Comparison of ENCODE assay signal across 1 cellular context in the genomic region with DNA sequence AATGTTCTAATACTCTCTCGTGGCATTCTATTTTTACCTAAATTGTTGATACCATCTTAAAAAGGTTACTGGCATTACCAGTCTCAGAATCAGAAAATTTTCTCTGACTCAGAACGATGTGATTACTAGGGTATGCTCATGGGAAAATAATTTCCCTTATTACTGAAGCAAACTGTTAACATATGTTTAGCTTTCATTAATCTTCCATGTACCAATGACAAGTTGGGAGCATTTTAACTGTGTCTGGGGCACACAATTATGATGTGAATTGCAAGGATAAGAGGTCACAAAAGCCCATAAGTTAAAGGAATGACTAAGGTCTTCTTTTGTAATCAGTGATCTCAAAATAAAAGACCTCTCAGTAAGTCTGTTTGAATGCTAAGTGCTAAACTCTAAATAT.
TF ChIP-seq lines count a peak whose summit lies in the region.

No MANE protein-coding gene starts in this region.

TF ChIP-seq in GM23338, 12 proteins besides CTCF, POLR2A, EP300 and RAD21 (continued from another document):
- TF ChIP-seq, protein P1, sequence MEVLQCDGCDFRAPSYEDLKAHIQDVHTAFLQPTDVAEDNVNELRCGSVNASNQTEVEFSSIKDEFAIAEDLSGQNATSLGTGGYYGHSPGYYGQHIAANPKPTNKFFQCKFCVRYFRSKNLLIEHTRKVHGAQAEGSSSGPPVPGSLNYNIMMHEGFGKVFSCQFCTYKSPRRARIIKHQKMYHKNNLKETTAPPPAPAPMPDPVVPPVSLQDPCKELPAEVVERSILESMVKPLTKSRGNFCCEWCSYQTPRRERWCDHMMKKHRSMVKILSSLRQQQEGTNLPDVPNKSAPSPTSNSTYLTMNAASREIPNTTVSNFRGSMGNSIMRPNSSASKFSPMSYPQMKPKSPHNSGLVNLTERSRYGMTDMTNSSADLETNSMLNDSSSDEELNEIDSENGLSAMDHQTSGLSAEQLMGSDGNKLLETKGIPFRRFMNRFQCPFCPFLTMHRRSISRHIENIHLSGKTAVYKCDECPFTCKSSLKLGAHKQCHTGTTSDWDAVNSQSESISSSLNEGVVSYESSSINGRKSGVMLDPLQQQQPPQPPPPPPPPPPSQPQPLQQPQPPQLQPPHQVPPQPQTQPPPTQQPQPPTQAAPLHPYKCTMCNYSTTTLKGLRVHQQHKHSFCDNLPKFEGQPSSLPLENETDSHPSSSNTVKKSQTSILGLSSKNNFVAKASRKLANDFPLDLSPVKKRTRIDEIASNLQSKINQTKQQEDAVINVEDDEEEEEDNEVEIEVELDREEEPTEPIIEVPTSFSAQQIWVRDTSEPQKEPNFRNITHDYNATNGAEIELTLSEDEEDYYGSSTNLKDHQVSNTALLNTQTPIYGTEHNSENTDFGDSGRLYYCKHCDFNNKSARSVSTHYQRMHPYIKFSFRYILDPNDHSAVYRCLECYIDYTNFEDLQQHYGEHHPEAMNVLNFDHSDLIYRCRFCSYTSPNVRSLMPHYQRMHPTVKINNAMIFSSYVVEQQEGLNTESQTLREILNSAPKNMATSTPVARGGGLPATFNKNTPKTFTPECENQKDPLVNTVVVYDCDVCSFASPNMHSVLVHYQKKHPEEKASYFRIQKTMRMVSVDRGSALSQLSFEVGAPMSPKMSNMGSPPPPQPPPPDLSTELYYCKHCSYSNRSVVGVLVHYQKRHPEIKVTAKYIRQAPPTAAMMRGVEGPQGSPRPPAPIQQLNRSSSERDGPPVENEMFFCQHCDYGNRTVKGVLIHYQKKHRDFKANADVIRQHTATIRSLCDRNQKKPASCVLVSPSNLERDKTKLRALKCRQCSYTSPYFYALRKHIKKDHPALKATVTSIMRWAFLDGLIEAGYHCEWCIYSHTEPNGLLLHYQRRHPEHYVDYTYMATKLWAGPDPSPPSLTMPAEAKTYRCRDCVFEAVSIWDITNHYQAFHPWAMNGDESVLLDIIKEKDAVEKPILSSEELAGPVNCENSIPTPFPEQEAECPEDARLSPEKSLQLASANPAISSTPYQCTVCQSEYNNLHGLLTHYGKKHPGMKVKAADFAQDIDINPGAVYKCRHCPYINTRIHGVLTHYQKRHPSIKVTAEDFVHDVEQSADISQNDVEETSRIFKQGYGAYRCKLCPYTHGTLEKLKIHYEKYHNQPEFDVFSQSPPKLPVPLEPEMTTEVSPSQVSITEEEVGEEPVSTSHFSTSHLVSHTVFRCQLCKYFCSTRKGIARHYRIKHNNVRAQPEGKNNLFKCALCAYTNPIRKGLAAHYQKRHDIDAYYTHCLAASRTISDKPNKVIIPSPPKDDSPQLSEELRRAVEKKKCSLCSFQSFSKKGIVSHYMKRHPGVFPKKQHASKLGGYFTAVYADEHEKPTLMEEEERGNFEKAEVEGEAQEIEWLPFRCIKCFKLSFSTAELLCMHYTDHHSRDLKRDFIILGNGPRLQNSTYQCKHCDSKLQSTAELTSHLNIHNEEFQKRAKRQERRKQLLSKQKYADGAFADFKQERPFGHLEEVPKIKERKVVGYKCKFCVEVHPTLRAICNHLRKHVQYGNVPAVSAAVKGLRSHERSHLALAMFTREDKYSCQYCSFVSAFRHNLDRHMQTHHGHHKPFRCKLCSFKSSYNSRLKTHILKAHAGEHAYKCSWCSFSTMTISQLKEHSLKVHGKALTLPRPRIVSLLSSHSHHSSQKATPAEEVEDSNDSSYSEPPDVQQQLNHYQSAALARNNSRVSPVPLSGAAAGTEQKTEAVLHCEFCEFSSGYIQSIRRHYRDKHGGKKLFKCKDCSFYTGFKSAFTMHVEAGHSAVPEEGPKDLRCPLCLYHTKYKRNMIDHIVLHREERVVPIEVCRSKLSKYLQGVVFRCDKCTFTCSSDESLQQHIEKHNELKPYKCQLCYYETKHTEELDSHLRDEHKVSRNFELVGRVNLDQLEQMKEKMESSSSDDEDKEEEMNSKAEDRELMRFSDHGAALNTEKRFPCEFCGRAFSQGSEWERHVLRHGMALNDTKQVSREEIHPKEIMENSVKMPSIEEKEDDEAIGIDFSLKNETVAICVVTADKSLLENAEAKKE (CRISPR knock-in tag; IDR thresholded peaks at IDR 0.05), result no peak
- TF ChIP-seq JUNB (IDR thresholded peaks at IDR 0.05; ENCODE audit: unreplicated experiment) (no peak), POLR2AphosphoS5 (IDR thresholded peaks at IDR 0.05; ENCODE audit: low read depth) (no peak), ZNF331 (CRISPR knock-in tag; IDR thresholded peaks at IDR 0.05; ENCODE audit: low read depth) (no peak), NANOG (IDR thresholded peaks at IDR 0.05; ENCODE audit: borderline replicate concordance) (no peak; the same call in 1 of the 2 replicates), STAT1 (IDR thresholded peaks at IDR 0.05; ENCODE audit: unreplicated experiment) (no peak), CREB1 (CRISPR knock-in tag; IDR thresholded peaks at IDR 0.05; ENCODE audit: low read depth) (no peak), ZNF114 (CRISPR knock-in tag; IDR thresholded peaks at IDR 0.05) (no peak), EZH2phosphoT487 (IDR thresholded peaks at IDR 0.05; ENCODE audit: unreplicated experiment) (no peak)
- TF ChIP-seq, protein P2, sequence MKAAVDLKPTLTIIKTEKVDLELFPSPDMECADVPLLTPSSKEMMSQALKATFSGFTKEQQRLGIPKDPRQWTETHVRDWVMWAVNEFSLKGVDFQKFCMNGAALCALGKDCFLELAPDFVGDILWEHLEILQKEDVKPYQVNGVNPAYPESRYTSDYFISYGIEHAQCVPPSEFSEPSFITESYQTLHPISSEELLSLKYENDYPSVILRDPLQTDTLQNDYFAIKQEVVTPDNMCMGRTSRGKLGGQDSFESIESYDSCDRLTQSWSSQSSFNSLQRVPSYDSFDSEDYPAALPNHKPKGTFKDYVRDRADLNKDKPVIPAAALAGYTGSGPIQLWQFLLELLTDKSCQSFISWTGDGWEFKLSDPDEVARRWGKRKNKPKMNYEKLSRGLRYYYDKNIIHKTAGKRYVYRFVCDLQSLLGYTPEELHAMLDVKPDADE (IDR thresholded peaks at IDR 0.05), result no peak
- TF ChIP-seq, protein P3, sequence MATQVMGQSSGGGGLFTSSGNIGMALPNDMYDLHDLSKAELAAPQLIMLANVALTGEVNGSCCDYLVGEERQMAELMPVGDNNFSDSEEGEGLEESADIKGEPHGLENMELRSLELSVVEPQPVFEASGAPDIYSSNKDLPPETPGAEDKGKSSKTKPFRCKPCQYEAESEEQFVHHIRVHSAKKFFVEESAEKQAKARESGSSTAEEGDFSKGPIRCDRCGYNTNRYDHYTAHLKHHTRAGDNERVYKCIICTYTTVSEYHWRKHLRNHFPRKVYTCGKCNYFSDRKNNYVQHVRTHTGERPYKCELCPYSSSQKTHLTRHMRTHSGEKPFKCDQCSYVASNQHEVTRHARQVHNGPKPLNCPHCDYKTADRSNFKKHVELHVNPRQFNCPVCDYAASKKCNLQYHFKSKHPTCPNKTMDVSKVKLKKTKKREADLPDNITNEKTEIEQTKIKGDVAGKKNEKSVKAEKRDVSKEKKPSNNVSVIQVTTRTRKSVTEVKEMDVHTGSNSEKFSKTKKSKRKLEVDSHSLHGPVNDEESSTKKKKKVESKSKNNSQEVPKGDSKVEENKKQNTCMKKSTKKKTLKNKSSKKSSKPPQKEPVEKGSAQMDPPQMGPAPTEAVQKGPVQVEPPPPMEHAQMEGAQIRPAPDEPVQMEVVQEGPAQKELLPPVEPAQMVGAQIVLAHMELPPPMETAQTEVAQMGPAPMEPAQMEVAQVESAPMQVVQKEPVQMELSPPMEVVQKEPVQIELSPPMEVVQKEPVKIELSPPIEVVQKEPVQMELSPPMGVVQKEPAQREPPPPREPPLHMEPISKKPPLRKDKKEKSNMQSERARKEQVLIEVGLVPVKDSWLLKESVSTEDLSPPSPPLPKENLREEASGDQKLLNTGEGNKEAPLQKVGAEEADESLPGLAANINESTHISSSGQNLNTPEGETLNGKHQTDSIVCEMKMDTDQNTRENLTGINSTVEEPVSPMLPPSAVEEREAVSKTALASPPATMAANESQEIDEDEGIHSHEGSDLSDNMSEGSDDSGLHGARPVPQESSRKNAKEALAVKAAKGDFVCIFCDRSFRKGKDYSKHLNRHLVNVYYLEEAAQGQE (IDR thresholded peaks at IDR 0.05; ENCODE audit: unreplicated experiment), result no peak
TF ChIP-seq in GM23338: peak in this region for 0.
